ENCODE assay signal across 10 cellular contexts in genomic region chr1:203797948-203798347, GRCh38. TPM values are rescaled to one million over a fixed set of nuclear protein-coding genes. Genes with fewer than 3 reads are reported as not detected.
DNase-seq lines count a peak whose midpoint lies in the region; ATAC-seq and TF ChIP-seq lines count a peak whose summit lies in the region.
"Had no signal": no experiment of that assay in that cellular context is flagged by ENCODE, and none has a peak within 500 bp of the region (broad histone marks: within the 10 kb centered on the region; RNA-seq: fewer than 3 reads in every experiment).

No MANE protein-coding gene starts in this region.

- no peaks in the 10 kb centered on the region for H3K27me3 ChIP-seq in Peyer's patch

- peaks cover 4% of the 10 kb centered on the region for H3K9me3 Mint-ChIP-seq in activated T-helper 17 cell treated with anti-CD3 and anti-CD28 coated beads, Interleukin-2, amount 50 U/mL, for 72 hours

- peaks cover 77% of the 10 kb centered on the region for H3K36me3 Mint-ChIP-seq in activated T-helper 17 cell treated with anti-CD3 and anti-CD28 coated beads, Interleukin-2, amount 50 U/mL, for 72 hours (ENCODE audit: low read depth)

- peak; percentile 16 for DNase-seq in AG10803 (ENCODE audit: low read depth)
- peak; percentile 70 for DNase-seq in EL
- peak; percentile 9 for DNase-seq in myocyte (ENCODE audit: low read depth)
- no peak for DNase-seq in Peyer's patch
- no peak for DNase-seq in cerebellum (ENCODE audit: low spot score)
- DNase-seq in NCI-H774 (lab: John Stamatoyannopoulos, UW), result no peak
- DNase-seq: activated CD8-positive, alpha-beta memory T cell treated with anti-CD3 and anti-CD28 coated beads for 24 hours; stimulated activated CD8-positive, alpha-beta memory T cell treated with anti-CD3 and anti-CD28 coated beads, Interleukin-4, amount 100 ng/mL, for 48 hours had no signal

- no peak for TF ChIP-seq POLR2A in Peyer's patch (IDR thresholded peaks at IDR 0.05)

- no peaks in the 10 kb centered on the region for H3K27me3 Mint-ChIP-seq in activated T-helper 17 cell treated with anti-CD3 and anti-CD28 coated beads, Interleukin-2, amount 50 U/mL, for 72 hours

- H3K4me1 Mint-ChIP-seq in activated T-helper 17 cell treated with anti-CD3 and anti-CD28 coated beads, Interleukin-2, amount 50 U/mL, for 72 hours, result peaks cover 42% of the 10 kb centered on the region

- no peak overlapping the region for H3K4me3 ChIP-seq in AG10803 (ENCODE audit: low read length)
- no peak overlapping the region for H3K4me3 ChIP-seq in Peyer's patch

- TF ChIP-seq CTCF in AG10803 (conservative IDR thresholded peaks at IDR 0.05; ENCODE audit: low read length), result no peak
- peak in 1 of 6 experiments; percentile 38 for TF ChIP-seq CTCF in Peyer's patch (IDR thresholded peaks at IDR 0.05)

- ATAC-seq in activated T-helper 17 cell treated with anti-CD3 and anti-CD28 coated beads, Interleukin-2, amount 50 U/mL, for 72 hours (replicated peaks), result no peak
- ATAC-seq in HG03139 (IDR thresholded peaks at IDR 0.05; ENCODE audit: unreplicated experiment), result no peak

- peak overlapping the region; percentile 50 for H3K27ac Mint-ChIP-seq in activated T-helper 17 cell treated with anti-CD3 and anti-CD28 coated beads, Interleukin-2, amount 50 U/mL, for 72 hours

- no peak overlapping the region for H3K27ac ChIP-seq in Peyer's patch

- H3K9me3 ChIP-seq in Peyer's patch, result no peaks in the 10 kb centered on the region

- peaks cover 0 to 29% (median 7%) of the 10 kb centered on the region in 4 donors for H3K4me1 ChIP-seq in Peyer's patch

- H3K36me3 ChIP-seq in Peyer's patch, result peaks cover 0 to 6% (median 0%) of the 10 kb centered on the region in 3 donors

- peak overlapping the region; percentile 93 for H3K4me3 Mint-ChIP-seq in activated T-helper 17 cell treated with anti-CD3 and anti-CD28 coated beads, Interleukin-2, amount 50 U/mL, for 72 hours

RNA-seq across cellular contexts. Expression of gene ZBED6, which starts 2.5 kb away (rescaled TPM):
- 10 to 100 TPM; 21.8 to 39.5 TPM for total RNA-seq in activated T-helper 17 cell treated with anti-CD3 and anti-CD28 coated beads, Interleukin-2, amount 50 U/mL, for 72 hours
- total RNA-seq in myocyte (19.6 and 20.6 TPM in 2 replicates), Peyer's patch (10 to 100 TPM; 30.1 to 45.2 (median 38.2) TPM), cerebellum (16.7 TPM)
- 5.7 TPM for polyA plus RNA-seq in myocyte (2012)

RNA-seq across cellular contexts. Expression of gene ZC3H11A, which starts 2.5 kb away (rescaled TPM):
- 100 to 1,000 TPM in 1 of 2 donors, 10 to 100 TPM in 1; 88.8 to 117 TPM for total RNA-seq in activated T-helper 17 cell treated with anti-CD3 and anti-CD28 coated beads, Interleukin-2, amount 50 U/mL, for 72 hours
- total RNA-seq in myocyte (100 and 103 TPM in 2 replicates), Peyer's patch (100 to 1,000 TPM in 2 of 4 donors, 10 to 100 TPM in 2; 78.2 to 122 (median 101) TPM), cerebellum (80.5 TPM)
- 36.8 TPM for polyA plus RNA-seq in myocyte (2012)

RNA-seq across cellular contexts. Expression of gene LAX1, which starts 33.0 kb away (rescaled TPM):
- total RNA-seq in activated T-helper 17 cell treated with anti-CD3 and anti-CD28 coated beads, Interleukin-2, amount 50 U/mL, for 72 hours, result 10 to 100 TPM; 17.2 to 26.9 TPM
- not detected in 2 replicates for total RNA-seq in myocyte
- not detected for polyA plus RNA-seq in myocyte (2012)
- total RNA-seq in Peyer's patch, result 1 to 10 TPM; 1.6 to 9.9 (median 2.7) TPM
- total RNA-seq in cerebellum, result not detected

Comparison
In these comparisons a context has a peak if more than half of its experiments do, and no peak if none do; other contexts are left out.
1. DNase-seq: peak in AG10803 (single experiment), EL (single experiment) and myocyte (single experiment); none in Peyer's patch (0 of 3), cerebellum (single experiment) and NCI-H774 (single experiment).